ENCODE assay signal across 11 cellular contexts in the genomic region with DNA sequence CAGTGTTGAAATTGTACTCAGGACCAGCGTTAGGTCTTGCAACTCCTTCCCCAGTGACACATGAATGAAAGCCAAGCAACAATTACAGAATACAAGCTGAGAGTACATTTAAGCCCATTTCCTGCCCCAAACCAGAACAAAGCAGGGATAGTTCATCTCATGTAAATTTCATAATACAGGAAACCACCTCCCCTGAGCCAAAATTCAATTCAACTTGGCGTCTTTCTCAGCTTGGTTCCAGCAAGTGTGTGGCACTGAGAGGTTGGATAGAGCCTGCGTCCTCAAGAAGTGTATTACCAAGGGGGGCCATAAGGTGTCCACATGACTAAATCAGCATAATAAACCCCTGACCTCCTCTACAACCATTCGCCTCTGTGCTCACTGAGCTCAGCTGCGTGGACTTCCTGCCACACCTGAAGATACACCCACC.
A peak's percentile ranks its signal among the peaks of the same experiment; 100 is the strongest.
DNase-seq lines count a peak whose midpoint lies in the region; ATAC-seq and TF ChIP-seq lines count a peak whose summit lies in the region.
"Had no signal": no experiment of that assay in that cellular context is flagged by ENCODE, and none has a peak within 500 bp of the region (broad histone marks: within the 10 kb centered on the region; RNA-seq: fewer than 3 reads in every experiment).

No MANE protein-coding gene starts in this region.

- POLR2A ChIA-PET in RWPE1 (lab: Yijun Ruan, JAX; ENCODE audit: low non-redundant PET): no interaction called here
- POLR2A ChIA-PET in activated naive CD8-positive, alpha-beta T cell treated with anti-CD3 and anti-CD28 coated beads, Interleukin-2, amount 10 ng/mL, durations not matched to agents 7 days and 5 days (lab: Charles Lee): interaction anchor here (0.6 to 6.8 kb wide), 11 partner anchors 9 to 80 kb away, joined by 3 to 189 read pairs (median 4); a partner anchor contains a TSS

- no peak overlapping the region for H3K4me3 ChIP-seq in mucosa of descending colon

- H3K9me3 ChIP-seq in mucosa of descending colon: no peaks in the 10 kb centered on the region

- H3K36me3 Mint-ChIP-seq in activated naive CD8-positive, alpha-beta T cell treated with anti-CD3 and anti-CD28 coated beads, Interleukin-2, amount 10 ng/mL, durations not matched to agents 7 days and 5 days: peaks cover 3% of the 10 kb centered on the region

- peak; percentile 56 for ATAC-seq in activated naive CD8-positive, alpha-beta T cell treated with anti-CD3 and anti-CD28 coated beads, Interleukin-2, amount 10 ng/mL, durations not matched to agents 7 days and 5 days (ENCODE audit: low read depth)
- ATAC-seq in mucosa of descending colon: peak; percentile 42
- no peak for ATAC-seq in GM18502 (IDR thresholded peaks at IDR 0.05; ENCODE audit: poor library complexity, unreplicated experiment)
- no peak for ATAC-seq in HG03095 (IDR thresholded peaks at IDR 0.05; ENCODE audit: unreplicated experiment)
- ATAC-seq in HG03097 (IDR thresholded peaks at IDR 0.05; ENCODE audit: low FRiP score, unreplicated experiment): no peak
- no peak for ATAC-seq in GM21786 (IDR thresholded peaks at IDR 0.05; ENCODE audit: unreplicated experiment)

- no peaks in the 10 kb centered on the region for H3K9me3 Mint-ChIP-seq in activated naive CD8-positive, alpha-beta T cell treated with anti-CD3 and anti-CD28 coated beads, Interleukin-2, amount 10 ng/mL, durations not matched to agents 7 days and 5 days

- CTCF ChIA-PET in RWPE1 (lab: Yijun Ruan, JAX): no interaction called here

- no peaks in the 10 kb centered on the region for H3K4me1 ChIP-seq in mucosa of descending colon (ENCODE audit: low read depth)

- no peak for TF ChIP-seq CTCF in RWPE1 (conservative IDR thresholded peaks at IDR 0.05; ENCODE audit: low read depth)
- TF ChIP-seq CTCF in mucosa of descending colon (IDR thresholded peaks at IDR 0.05): no peak

- intact Hi-C loops in mucosa of descending colon (cut with DNase I, micrococcal nuclease): no loop called here

- H3K4me1 Mint-ChIP-seq in activated naive CD8-positive, alpha-beta T cell treated with anti-CD3 and anti-CD28 coated beads, Interleukin-2, amount 10 ng/mL, durations not matched to agents 7 days and 5 days: peaks cover 73% of the 10 kb centered on the region

- no peaks in the 10 kb centered on the region for H3K36me3 ChIP-seq in mucosa of descending colon (ENCODE audit: low read depth)

- no peaks in the 10 kb centered on the region for H3K27me3 Mint-ChIP-seq in activated naive CD8-positive, alpha-beta T cell treated with anti-CD3 and anti-CD28 coated beads, Interleukin-2, amount 10 ng/mL, durations not matched to agents 7 days and 5 days

- peak overlapping the region; percentile 71 for H3K4me3 Mint-ChIP-seq in activated naive CD8-positive, alpha-beta T cell treated with anti-CD3 and anti-CD28 coated beads, Interleukin-2, amount 10 ng/mL, durations not matched to agents 7 days and 5 days

- DNase-seq in Daoy (ENCODE audit: low read depth): peak; percentile 64
- peak; percentile 34 for DNase-seq in RWPE1 (ENCODE audit: low spot score)
- peak; percentile 53 for DNase-seq in activated naive CD8-positive, alpha-beta T cell treated with anti-CD3 and anti-CD28 coated beads, Interleukin-2, amount 10 ng/mL, durations not matched to agents 7 days and 5 days
- DNase-seq in mucosa of descending colon: no peak
- DNase-seq: EL, hypothalamus, NCI-H226 had no signal

- H3K27ac ChIP-seq in RWPE1: peak overlapping the region; percentile 72

- H3K27ac Mint-ChIP-seq in activated naive CD8-positive, alpha-beta T cell treated with anti-CD3 and anti-CD28 coated beads, Interleukin-2, amount 10 ng/mL, durations not matched to agents 7 days and 5 days: peak overlapping the region; percentile 94

Comparison
In these comparisons a context has a peak if more than half of its experiments do, and no peak if none do; other contexts are left out.
1. DNase-seq: peak in Daoy (single experiment), RWPE1 (single experiment) and activated naive CD8-positive, alpha-beta T cell treated with anti-CD3 and anti-CD28 coated beads, Interleukin-2, amount 10 ng/mL, durations not matched to agents 7 days and 5 days (single experiment); none in mucosa of descending colon (0 of 3).
2. ATAC-seq: peak in activated naive CD8-positive, alpha-beta T cell treated with anti-CD3 and anti-CD28 coated beads, Interleukin-2, amount 10 ng/mL, durations not matched to agents 7 days and 5 days (single experiment) and mucosa of descending colon (single experiment); none in GM18502 (single experiment), HG03095 (single experiment), HG03097 (single experiment) and GM21786 (single experiment).